Comparison of ENCODE assay signal across 12 cellular contexts in the genomic region with DNA sequence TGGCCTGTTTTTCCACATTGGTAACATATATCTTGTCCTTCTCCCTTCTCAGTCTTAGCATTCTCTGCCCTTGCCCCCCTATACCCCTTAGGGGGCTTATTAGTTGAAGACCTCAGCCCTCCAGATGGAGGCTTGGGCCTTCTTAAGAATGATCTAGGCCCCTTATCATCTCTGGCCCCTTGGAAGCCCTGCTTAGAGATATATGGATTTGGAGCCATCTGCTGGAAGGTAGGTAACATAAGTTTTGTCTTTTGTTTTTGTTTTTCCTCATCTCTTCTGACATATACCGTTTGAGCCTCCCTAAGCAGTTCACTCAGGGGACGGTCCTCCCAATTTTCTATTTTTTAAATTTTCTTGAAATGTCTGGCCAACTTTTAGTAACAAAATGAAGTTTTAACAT. TPM values are rescaled to one million over a fixed set of nuclear protein-coding genes. Genes with fewer than 3 reads are reported as not detected.
A peak's percentile ranks its signal among the peaks of the same experiment; 100 is the strongest.
DNase-seq lines count a peak whose midpoint lies in the region; ATAC-seq, FAIRE-seq and TF ChIP-seq lines count a peak whose summit lies in the region.
"Had no signal": no experiment of that assay in that cellular context is flagged by ENCODE, and none has a peak within 500 bp of the region (broad histone marks: within the 10 kb centered on the region; RNA-seq: fewer than 3 reads in every experiment).

No MANE protein-coding gene starts in this region.

- no peaks in the 10 kb centered on the region for H3K36me3 Mint-ChIP-seq in chondrocyte (ENCODE audit: low read depth)
- no peaks in the 10 kb centered on the region for H3K36me3 Mint-ChIP-seq in activated T-helper 1 cell treated with anti-CD3 and anti-CD28 coated beads, Interleukin-12 subunit alpha, Interleukin-12 subunit beta, Interleukin-2, Interleukin-4 antibody, amounts not matched to agents 30 ng/mL and 10 ng/mL and 1 ng/mL, durations not matched to agents 14 hours and 24 hours and 36 hours (ENCODE audit: low read depth)
- H3K36me3 Mint-ChIP-seq: natural killer cell treated with Interleukin-12 subunit alpha and Interleukin-12 subunit beta and Interleukin-15 and Interleukin-18, amount 100 ng/mL, for 72 hours had no signal

- no peaks in the 10 kb centered on the region for H3K4me1 ChIP-seq in left ventricle myocardium inferior
- H3K4me1 ChIP-seq: Caco-2 had no signal

- DNase-seq in left ventricle myocardium inferior (no peak), left ventricle myocardium superior (no peak), NCI-H2196 treated with DMSO at 0.1 percent for 48 hours (lab: John Stamatoyannopoulos, UW; ENCODE audit: unreplicated experiment) (peak; percentile 0), chondrocyte (ENCODE audit: low spot score) (no peak), urothelium cell line (ENCODE audit: low spot score) (peak; percentile 11), NCI-H345 (lab: John Stamatoyannopoulos, UW) (no peak), HuH-7.5 (ENCODE audit: low spot score) (no peak)
- no peak for DNase-seq in activated T-helper 1 cell treated with anti-CD3 and anti-CD28 coated beads, Interleukin-12 subunit alpha, Interleukin-12 subunit beta, Interleukin-2, Interleukin-4 antibody, amounts not matched to agents 30 ng/mL and 10 ng/mL and 1 ng/mL, durations not matched to agents 14 hours and 24 hours and 36 hours (ENCODE audit: low spot score)
- DNase-seq: activated naive CD4-positive, alpha-beta T cell treated with anti-CD3 and anti-CD28 coated beads, Interleukin-2, amount 50 U/mL, for 16 hours had no signal

- no peak overlapping the region for H3K27ac Mint-ChIP-seq in chondrocyte (ENCODE audit: unreplicated experiment)
- no peak overlapping the region for H3K27ac Mint-ChIP-seq in activated T-helper 1 cell treated with anti-CD3 and anti-CD28 coated beads, Interleukin-12 subunit alpha, Interleukin-12 subunit beta, Interleukin-2, Interleukin-4 antibody, amounts not matched to agents 30 ng/mL and 10 ng/mL and 1 ng/mL, durations not matched to agents 14 hours and 24 hours and 36 hours
- H3K27ac Mint-ChIP-seq: natural killer cell treated with Interleukin-12 subunit alpha and Interleukin-12 subunit beta and Interleukin-15 and Interleukin-18, amount 100 ng/mL, for 72 hours had no signal

- H3K9me3 ChIP-seq in left ventricle myocardium inferior (replicated peaks): no peaks in the 10 kb centered on the region
- H3K9me3 ChIP-seq: Caco-2 had no signal

- TF ChIP-seq CTCF in left ventricle myocardium inferior (IDR thresholded peaks at IDR 0.05; ENCODE audit: borderline replicate concordance) (peak; percentile 16), chondrocyte (IDR thresholded peaks at IDR 0.05) (peak; percentile 56)

- H3K36me3 ChIP-seq in left ventricle myocardium inferior: no peaks in the 10 kb centered on the region

- no peaks in the 10 kb centered on the region for H3K27me3 ChIP-seq in left ventricle myocardium inferior (ENCODE audit: low read depth)

- H3K27me3 Mint-ChIP-seq in chondrocyte (ENCODE audit: low read depth): no peaks in the 10 kb centered on the region
- H3K27me3 Mint-ChIP-seq in activated T-helper 1 cell treated with anti-CD3 and anti-CD28 coated beads, Interleukin-12 subunit alpha, Interleukin-12 subunit beta, Interleukin-2, Interleukin-4 antibody, amounts not matched to agents 30 ng/mL and 10 ng/mL and 1 ng/mL, durations not matched to agents 14 hours and 24 hours and 36 hours (ENCODE audit: insufficient read depth): no peaks in the 10 kb centered on the region

- no peak overlapping the region for H3K27ac ChIP-seq in left ventricle myocardium inferior (replicated peaks)

- ATAC-seq in left ventricle myocardium superior: no peak
- ATAC-seq: natural killer cell treated with Interleukin-12 subunit alpha and Interleukin-12 subunit beta and Interleukin-15 and Interleukin-18, amount 100 ng/mL, for 72 hours had no signal

- no peak overlapping the region for H3K4me3 Mint-ChIP-seq in chondrocyte (ENCODE audit: unreplicated experiment)
- no peak overlapping the region for H3K4me3 Mint-ChIP-seq in activated T-helper 1 cell treated with anti-CD3 and anti-CD28 coated beads, Interleukin-12 subunit alpha, Interleukin-12 subunit beta, Interleukin-2, Interleukin-4 antibody, amounts not matched to agents 30 ng/mL and 10 ng/mL and 1 ng/mL, durations not matched to agents 14 hours and 24 hours and 36 hours
- H3K4me3 Mint-ChIP-seq: natural killer cell treated with Interleukin-12 subunit alpha and Interleukin-12 subunit beta and Interleukin-15 and Interleukin-18, amount 100 ng/mL, for 72 hours had no signal

- no peak overlapping the region for H3K4me3 ChIP-seq in left ventricle myocardium inferior

- FAIRE-seq in urothelium cell line (lab: Jason Lieb, UNC): no peak
- FAIRE-seq: HTR-8/SVneo had no signal

- intact Hi-C loops in left ventricle myocardium inferior (cut with micrococcal nuclease): no loop called here
- intact Hi-C loops in left ventricle myocardium superior (cut with micrococcal nuclease): no loop called here
- intact Hi-C loops in activated T-helper 1 cell treated with anti-CD3 and anti-CD28 coated beads, Interleukin-12 subunit alpha, Interleukin-12 subunit beta, Interleukin-2, Interleukin-4 antibody, amounts not matched to agents 30 ng/mL and 10 ng/mL and 1 ng/mL, durations not matched to agents 14 hours and 24 hours and 36 hours (cut with micrococcal nuclease): no loop called here

- H3K9me3 Mint-ChIP-seq in chondrocyte (ENCODE audit: low read depth): peaks cover 20% of the 10 kb centered on the region
- H3K9me3 Mint-ChIP-seq in activated T-helper 1 cell treated with anti-CD3 and anti-CD28 coated beads, Interleukin-12 subunit alpha, Interleukin-12 subunit beta, Interleukin-2, Interleukin-4 antibody, amounts not matched to agents 30 ng/mL and 10 ng/mL and 1 ng/mL, durations not matched to agents 14 hours and 24 hours and 36 hours: no peaks in the 10 kb centered on the region
- H3K9me3 Mint-ChIP-seq: natural killer cell treated with Interleukin-12 subunit alpha and Interleukin-12 subunit beta and Interleukin-15 and Interleukin-18, amount 100 ng/mL, for 72 hours had no signal

- H3K4me1 Mint-ChIP-seq in chondrocyte (ENCODE audit: low read depth): no peaks in the 10 kb centered on the region
- no peaks in the 10 kb centered on the region for H3K4me1 Mint-ChIP-seq in activated T-helper 1 cell treated with anti-CD3 and anti-CD28 coated beads, Interleukin-12 subunit alpha, Interleukin-12 subunit beta, Interleukin-2, Interleukin-4 antibody, amounts not matched to agents 30 ng/mL and 10 ng/mL and 1 ng/mL, durations not matched to agents 14 hours and 24 hours and 36 hours (ENCODE audit: low read depth)

RNA-seq across cellular contexts. Expression of a gene that starts 48.3 kb away (rescaled TPM):
- total RNA-seq in left ventricle myocardium inferior: 8.4 TPM
- 5.9 TPM for total RNA-seq in left ventricle myocardium superior
- 0.56 to 0.87 TPM (median 0.70 TPM) in 3 replicates for total RNA-seq in chondrocyte
- 1.7 and 1.8 TPM in 2 replicates for total RNA-seq in activated T-helper 1 cell treated with anti-CD3 and anti-CD28 coated beads, Interleukin-12 subunit alpha, Interleukin-12 subunit beta, Interleukin-2, Interleukin-4 antibody, amounts not matched to agents 30 ng/mL and 10 ng/mL and 1 ng/mL, durations not matched to agents 14 hours and 24 hours and 36 hours

Comparison
In these comparisons a context has a peak if more than half of its experiments do, and no peak if none do; other contexts are left out.
1. DNase-seq: peak in NCI-H2196 treated with DMSO at 0.1 percent for 48 hours (single experiment) and urothelium cell line (single experiment); none in left ventricle myocardium inferior (single experiment), left ventricle myocardium superior (single experiment), chondrocyte (single experiment), NCI-H345 (single experiment), HuH-7.5 (single experiment) and activated T-helper 1 cell treated with anti-CD3 and anti-CD28 coated beads, Interleukin-12 subunit alpha, Interleukin-12 subunit beta, Interleukin-2, Interleukin-4 antibody, amounts not matched to agents 30 ng/mL and 10 ng/mL and 1 ng/mL, durations not matched to agents 14 hours and 24 hours and 36 hours (single experiment).